8 cellular contexts compared by ENCODE assay signal in genomic region chr10:28179490-28180099, GRCh38.
DNase-seq lines count a peak whose midpoint lies in the region; ATAC-seq, FAIRE-seq and TF ChIP-seq lines count a peak whose summit lies in the region.

No MANE protein-coding gene starts in this region.

- H4K20me1 ChIP-seq in PC-9 (ENCODE audit: insufficient read depth) (no peaks in the 10 kb centered on the region), mammary epithelial cell (ENCODE audit: insufficient read depth, low read length) (no peaks in the 10 kb centered on the region)

- H3K4me1 ChIP-seq in BE2C = no peaks in the 10 kb centered on the region
- no peaks in the 10 kb centered on the region for H3K4me1 ChIP-seq in PC-9 (replicated peaks; ENCODE audit: insufficient read depth)
- H3K4me1 ChIP-seq in mammary epithelial cell (ENCODE audit: insufficient read depth, low read length) = peaks cover 5% of the 10 kb centered on the region
- H3K4me1 ChIP-seq in kidney (ENCODE audit: control insufficient read depth in 1 of 2, insufficient read depth in 1 of 2, low read depth in 1 of 2, low read length in 2 of 2) = peaks cover 2 to 3% of the 10 kb centered on the region in 2 donors
- peaks cover 13% of the 10 kb centered on the region for H3K4me1 ChIP-seq in suprapubic skin

- intact Hi-C loops in PC-9 (cut with micrococcal nuclease; ENCODE audit: unreplicated experiment) = loop anchor here (2.0 kb wide), 1 partner anchor 621 kb away; no protein-coding TSS in a partner anchor
- intact Hi-C loops in mammary epithelial cell (cut with micrococcal nuclease) = loop anchor here (1.0 to 5.0 kb wide), 9 partner anchors 61 to 807 kb away; partner anchors contain the start of gene ODAD2
- intact Hi-C loops in kidney (cut with DNase I) = no loop called here

- H3K9ac ChIP-seq in mammary epithelial cell (ENCODE audit: insufficient read depth, low read length) = no peak overlapping the region
- no peak overlapping the region for H3K9ac ChIP-seq in kidney (ENCODE audit: low read length in 2 of 2)

- H3K9me3 ChIP-seq in BE2C (no peaks in the 10 kb centered on the region), PC-9 (ENCODE audit: insufficient read depth, low read depth) (no peaks in the 10 kb centered on the region), mammary epithelial cell (replicated peaks; ENCODE audit: insufficient read depth, low read length) (no peaks in the 10 kb centered on the region), kidney (ENCODE audit: control insufficient read depth in 1 of 2, low read length in 2 of 2) (no peaks in the 10 kb centered on the region), suprapubic skin (no peaks in the 10 kb centered on the region)

- WGBS in mammary epithelial cell (ENCODE audit: low coverage, missing lambda C conversion rate) = 0% methylated on average over 2 of the region's 2 CpGs
- WGBS in suprapubic skin = 2% methylated on average over 2 of the region's 2 CpGs

- no peak for TF ChIP-seq POLR2A in suprapubic skin (IDR thresholded peaks at IDR 0.05)

- no peak overlapping the region for H3K27ac ChIP-seq in PC-9
- no peak overlapping the region for H3K27ac ChIP-seq in mammary epithelial cell (ENCODE audit: insufficient read depth, low read depth, low read length)
- H3K27ac ChIP-seq in kidney (ENCODE audit: low read depth in 2 of 2, low read length in 2 of 2) = no peak overlapping the region
- H3K27ac ChIP-seq in suprapubic skin = no peak overlapping the region

- POLR2A ChIA-PET in PC-9 (lab: Charles Lee; ENCODE audit: unreplicated experiment) = interaction anchor here (0.6 kb wide), 1 partner anchor 675 kb away, joined by 4 read pairs; no protein-coding TSS in a partner anchor

- H3K4me3 ChIP-seq in BE2C (ENCODE audit: low read depth, low read length) = no peak overlapping the region
- no peak overlapping the region for H3K4me3 ChIP-seq in PC-9
- no peak overlapping the region for H3K4me3 ChIP-seq in mammary epithelial cell (replicated peaks in 1 of 3; ENCODE audit: insufficient read depth in 1 of 3, low read depth in 2 of 3, low read length in 3 of 3)
- no peak overlapping the region for H3K4me3 ChIP-seq in kidney (ENCODE audit: low read length in 2 of 2)
- H3K4me3 ChIP-seq in suprapubic skin = no peak overlapping the region

- H3K4me2 ChIP-seq in PC-9 (no peak overlapping the region), mammary epithelial cell (ENCODE audit: insufficient read depth, low read depth, low read length) (no peak overlapping the region)

- in situ Hi-C loops in mammary epithelial cell (cut with MboI; ENCODE audit: low sequenced_read_pairs in 2 of 2) = loop anchor here in 1 of 2 donors (25.0 kb wide), 1 partner anchor 417 kb away; no protein-coding TSS in a partner anchor

- no peaks in the 10 kb centered on the region for H3K36me3 ChIP-seq in BE2C
- no peaks in the 10 kb centered on the region for H3K36me3 ChIP-seq in PC-9 (ENCODE audit: low read depth)
- no peaks in the 10 kb centered on the region for H3K36me3 ChIP-seq in mammary epithelial cell (ENCODE audit: insufficient read depth, low read length)
- no peaks in the 10 kb centered on the region for H3K36me3 ChIP-seq in kidney (ENCODE audit: control insufficient read depth in 1 of 2, insufficient read depth in 2 of 2, low read length in 2 of 2)
- no peaks in the 10 kb centered on the region for H3K36me3 ChIP-seq in suprapubic skin

- peak; percentile 18 for DNase-seq in BE2C
- DNase-seq in PC-9 = no peak
- peak; percentile 26 for DNase-seq in mammary epithelial cell
- DNase-seq in kidney = no peak
- no peak for DNase-seq in suprapubic skin (ENCODE audit: low spot score in 2 of 2)
- no peak for DNase-seq in foreskin melanocyte

- H3K9me2 ChIP-seq in PC-9 (ENCODE audit: insufficient read depth) = no peaks in the 10 kb centered on the region

- TF ChIP-seq EP300 in suprapubic skin (IDR thresholded peaks at IDR 0.05) = no peak

- no TSS peak for BruUV-seq in PC-9 (replicated peaks; lab: Mats Ljungman, UMichigan)
- no TSS peak for BruUV-seq in mammary epithelial cell (replicated peaks; lab: Mats Ljungman, UMichigan)

- H3K79me2 ChIP-seq in PC-9 (ENCODE audit: low read depth) = no peaks in the 10 kb centered on the region
- H3K79me2 ChIP-seq in mammary epithelial cell (ENCODE audit: insufficient read depth, low read length) = no peaks in the 10 kb centered on the region

- H2AFZ ChIP-seq in PC-9 = no peak overlapping the region
- H2AFZ ChIP-seq in mammary epithelial cell (ENCODE audit: low read depth, low read length) = no peak overlapping the region

- no peaks in the 10 kb centered on the region for H3F3A ChIP-seq in PC-9 (ENCODE audit: insufficient read depth, low read depth)

- CTCF ChIA-PET in PC-9 (lab: Charles Lee) (interaction anchor here (0.6 kb wide), 1 partner anchor 254 kb away, joined by 3 read pairs; no protein-coding TSS in a partner anchor), mammary epithelial cell (lab: Charles Lee; ENCODE audit: low non-redundant PET) (interaction anchor here (0.6 to 0.7 kb wide), 6 partner anchors 62 to 433 kb away, joined by 3 to 5 read pairs (median 4); no protein-coding TSS in a partner anchor)

- H3K27me3 ChIP-seq in BE2C (no peaks in the 10 kb centered on the region), PC-9 (ENCODE audit: insufficient read depth, low read depth) (no peaks in the 10 kb centered on the region), mammary epithelial cell (ENCODE audit: insufficient read depth, low read length) (no peaks in the 10 kb centered on the region), suprapubic skin (no peaks in the 10 kb centered on the region)

- dilution Hi-C loops in mammary epithelial cell (cut with HindIII; ENCODE audit: low sequenced_read_pairs) = no loop called here

- peak; percentile 70 for TF ChIP-seq CTCF in BE2C (IDR thresholded peaks at IDR 0.05; ENCODE audit: low read depth, low read length)
- TF ChIP-seq CTCF in GM12873 (IDR thresholded peaks at IDR 0.05; ENCODE audit: insufficient read depth, low read depth, low read length, missing control alignments) = peak; percentile 62
- TF ChIP-seq CTCF in PC-9 (conservative IDR thresholded peaks at IDR 0.05) = peak; percentile 78
- TF ChIP-seq CTCF in mammary epithelial cell (conservative IDR thresholded peaks at IDR 0.05 in 1 of 2, IDR thresholded peaks at IDR 0.05 in 1 of 2; ENCODE audit: extremely low read depth in 1 of 2, insufficient read depth in 1 of 2, low read depth in 1 of 2, low read length in 2 of 2) = peak; percentile 57 to 68
- TF ChIP-seq CTCF in kidney (IDR thresholded peaks at IDR 0.05; ENCODE audit: borderline replicate concordance, extremely low read depth, insufficient read depth) = peak; percentile 65
- peak; percentile 15 to 64 for TF ChIP-seq CTCF in suprapubic skin (IDR thresholded peaks at IDR 0.05)

- peak; percentile 79 for ATAC-seq in HG03354 (IDR thresholded peaks at IDR 0.05; ENCODE audit: poor library complexity, severe bottlenecking, unreplicated experiment)

- peak; percentile 84 for FAIRE-seq in kidney (lab: Jason Lieb, UNC)

Comparison
In these comparisons a context has a peak if more than half of its experiments do, and no peak if none do; other contexts are left out.
1. DNase-seq: peak in BE2C (single experiment) and mammary epithelial cell (single experiment); none in PC-9 (0 of 2), kidney (single experiment), suprapubic skin (0 of 2) and foreskin melanocyte (single experiment).
2. Peak in every context shown above with its lines, with median percentiles within 50 percentile points of each other: CTCF ChIP-seq.